ENCODE assay signal across 8 cellular contexts in genomic region chr9:89179920-89180667, GRCh38. TPM values are rescaled to one million over a fixed set of nuclear protein-coding genes. Genes with fewer than 3 reads are reported as not detected.
DNase-seq lines count a peak whose midpoint lies in the region; ATAC-seq and TF ChIP-seq lines count a peak whose summit lies in the region.

No MANE protein-coding gene starts in this region.

- no peaks in the 10 kb centered on the region for H3K36me3 ChIP-seq in Karpas-422 (ENCODE audit: insufficient read depth, low read length)

- no peaks in the 10 kb centered on the region for H3K79me2 ChIP-seq in Karpas-422 (ENCODE audit: low read length)

- POLR2A ChIA-PET in T-cell (lab: Charles Lee), result no interaction called here

- H3K27ac Mint-ChIP-seq in T-cell, result no peak overlapping the region
- H3K27ac Mint-ChIP-seq in central memory CD8-positive, alpha-beta T cell (ENCODE audit: low read depth), result no peak overlapping the region

- H3K4me3 Mint-ChIP-seq in T-cell, result peak overlapping the region; percentile 29 to 69 (median 53)
- H3K4me3 Mint-ChIP-seq in central memory CD8-positive, alpha-beta T cell, result peak overlapping the region; percentile 50

- H3K36me3 Mint-ChIP-seq in T-cell, result peaks cover 5% of the 10 kb centered on the region
- H3K36me3 Mint-ChIP-seq in central memory CD8-positive, alpha-beta T cell (ENCODE audit: insufficient read depth), result peaks cover 2% of the 10 kb centered on the region

- H3K4me1 Mint-ChIP-seq in T-cell, result peaks cover 21 to 23% (median 21%) of the 10 kb centered on the region in 3 donors
- H3K4me1 Mint-ChIP-seq in central memory CD8-positive, alpha-beta T cell, result peaks cover 14% of the 10 kb centered on the region

- DNase-seq in NCI-H1436 (lab: John Stamatoyannopoulos, UW), result peak; percentile 85
- peak in 4 of 34 experiments; percentile 3 to 9 (median 7) for DNase-seq in T-cell
- DNase-seq in central memory CD8-positive, alpha-beta T cell (ENCODE audit: low spot score in 2 of 2), result no peak
- peak; percentile 90 for DNase-seq in retinal pigment epithelial cell (ENCODE audit: low read depth)
- no peak for DNase-seq in Karpas-422
- no peak for DNase-seq in activated CD4-positive, CD25-positive, alpha-beta regulatory T cell treated with anti-CD3 and anti-CD28 coated beads, Interleukin-2, amount 50 U/mL, for 72 hours

- H3K4me3 ChIP-seq in iPS-18c (ENCODE audit: insufficient read depth, low read depth, low read length) (peak overlapping the region; percentile 40), retinal pigment epithelial cell (ENCODE audit: low read length) (peak overlapping the region; percentile 53), Karpas-422 (ENCODE audit: low read length) (no peak overlapping the region)

- H3K9me3 ChIP-seq in iPS-18c (ENCODE audit: control insufficient read depth, insufficient read depth, low read length) (peaks cover 2% of the 10 kb centered on the region), Karpas-422 (ENCODE audit: low read length) (no peaks in the 10 kb centered on the region)

- TF ChIP-seq CTCF in retinal pigment epithelial cell (conservative IDR thresholded peaks at IDR 0.05; ENCODE audit: low read depth, low read length), result no peak

- no peaks in the 10 kb centered on the region for H3K9me2 ChIP-seq in Karpas-422 (replicated peaks; ENCODE audit: insufficient read depth, low read length)

- H3K4me2 ChIP-seq in Karpas-422 (ENCODE audit: low read depth, low read length, poor library complexity, severe bottlenecking), result no peak overlapping the region

- no peaks in the 10 kb centered on the region for H3K9me3 Mint-ChIP-seq in T-cell
- no peaks in the 10 kb centered on the region for H3K9me3 Mint-ChIP-seq in central memory CD8-positive, alpha-beta T cell

- CTCF ChIA-PET in T-cell (lab: Charles Lee), result interaction anchor here in 1 of 2 donors (0.7 kb wide), 1 partner anchor 26 kb away, joined by 5 read pairs; no protein-coding TSS in a partner anchor

- no peak overlapping the region for H3K27ac ChIP-seq in Karpas-422 (ENCODE audit: low read length)

- H3K4me1 ChIP-seq in Karpas-422 (ENCODE audit: low read length), result no peaks in the 10 kb centered on the region

- ATAC-seq in GM18502 (IDR thresholded peaks at IDR 0.05; ENCODE audit: poor library complexity, unreplicated experiment), result peak; percentile 54
- ATAC-seq in T-cell (replicated peaks in 1 of 4), result peak; percentile 50 to 80 (median 62)
- no peak for ATAC-seq in central memory CD8-positive, alpha-beta T cell (replicated peaks; ENCODE audit: extremely low read depth, poor library complexity, severe bottlenecking)

- H3K27me3 Mint-ChIP-seq in T-cell, result peaks cover 57 to 66% of the 10 kb centered on the region in 2 donors
- peaks cover 77% of the 10 kb centered on the region for H3K27me3 Mint-ChIP-seq in central memory CD8-positive, alpha-beta T cell

- no peaks in the 10 kb centered on the region for H4K20me1 ChIP-seq in Karpas-422 (ENCODE audit: insufficient read depth, low read depth, low read length)

- no peaks in the 10 kb centered on the region for H3K27me3 ChIP-seq in Karpas-422 (ENCODE audit: low read length)

- no peak overlapping the region for H3K9ac ChIP-seq in Karpas-422 (ENCODE audit: low read length)

- no peak overlapping the region for H2AFZ ChIP-seq in Karpas-422 (ENCODE audit: low read length)

RNA-seq across cellular contexts. Expression of gene SHC3, which starts 1.5 kb away (rescaled TPM):
- under 1 TPM in 3 of 5 donors, not detected in 2; 0.16 to 0.19 (median 0.18) TPM for total RNA-seq in T-cell
- total RNA-seq in Karpas-422 (2014; rRNA removed; shearing (Covaris generic); ENCODE audit: low replicate concordance), result 0.04 TPM in 1 of 2 replicates, not detected in the other

Comparison
In these comparisons a context has a peak if more than half of its experiments do, and no peak if none do; other contexts are left out.
1. DNase-seq: peak in NCI-H1436 (single experiment) and retinal pigment epithelial cell (single experiment); none in central memory CD8-positive, alpha-beta T cell (0 of 2), Karpas-422 (single experiment) and activated CD4-positive, CD25-positive, alpha-beta regulatory T cell treated with anti-CD3 and anti-CD28 coated beads, Interleukin-2, amount 50 U/mL, for 72 hours (single experiment).